ENCODE assay signal across 28 cellular contexts in genomic region chrX:153632612-153632980, GRCh38. TPM values are rescaled to one million over a fixed set of nuclear protein-coding genes. Genes with fewer than 3 reads are reported as not detected.
"Had no signal": no experiment of that assay in that cellular context is flagged by ENCODE, and none has a peak within 500 bp of the region (broad histone marks: within the 10 kb centered on the region; RNA-seq: fewer than 3 reads in every experiment).

No MANE protein-coding gene starts in this region.

- H3K36me3 ChIP-seq: neural progenitor cell, ovary, stomach, thoracic aorta, thyroid gland, tibial nerve, upper lobe of left lung, vagina had no signal

- DNase-seq: natural killer cell; occipital lobe; right cardiac atrium; stimulated activated CD4-positive, alpha-beta T cell treated with anti-CD3 and anti-CD28 coated beads, Interleukin-15, amount 100 ng/mL, for 24 hours; stimulated activated CD4-positive, alpha-beta T cell treated with anti-CD3 and anti-CD28 coated beads, Interleukin-2, amount 100 ng/mL, for 24 hours; stimulated activated CD4-positive, alpha-beta T cell treated with anti-CD3 and anti-CD28 coated beads, Interleukin-2, amount 100 ng/mL, for 48 hours; stimulated activated CD4-positive, alpha-beta T cell treated with anti-CD3 and anti-CD28 coated beads, Interleukin-4, amount 100 ng/mL, for 24 hours; stimulated activated naive B cell treated with anti-CD40 and anti-IgM and Interleukin-4, amounts not matched to agents 10 μg/mL and 1 μg/mL and 100 μg/mL, for 72 hours; stimulated activated naive CD4-positive, alpha-beta T cell treated with Interleukin-2 at 50 U/mL for 16 hours; stomach; thyroid gland; trophoblast cell; upper lobe of left lung had no signal

- ATAC-seq: natural killer cell; psoas muscle; right cardiac atrium; sciatic nerve; stimulated activated effector memory CD8-positive, alpha-beta T cell treated with anti-CD3 and anti-CD28 coated beads, Interleukin-12 subunit alpha, Interleukin-12 subunit beta, amount 100 ng/mL, for 72 hours; stimulated activated naive B cell treated with anti-CD40 and anti-IgM and Interleukin-4, amounts not matched to agents 10 μg/mL and 1 μg/mL and 100 μg/mL, for 72 hours had no signal

- H3K9ac ChIP-seq: neural progenitor cell, parathyroid adenoma had no signal

- H2AFZ ChIP-seq: neural progenitor cell, parathyroid adenoma had no signal

- H3K4me3 Mint-ChIP-seq: natural killer cell; nephron; neural progenitor cell; stimulated activated effector memory CD8-positive, alpha-beta T cell treated with anti-CD3 and anti-CD28 coated beads, Interleukin-12 subunit alpha, Interleukin-12 subunit beta, amount 100 ng/mL, for 72 hours; stimulated activated naive B cell treated with anti-CD40 and anti-IgM and Interleukin-4, amounts not matched to agents 10 μg/mL and 1 μg/mL and 100 μg/mL, for 72 hours; stimulated activated naive CD8-positive, alpha-beta T cell treated with anti-CD3 and anti-CD28 coated beads, Interleukin-15, Interleukin-2, amounts not matched to agents 100 ng/mL and 50 ng/mL, for 24 hours had no signal

- H3K4me3 ChIP-seq: neural progenitor cell, ovary, psoas muscle, skin epidermis, smooth muscle cell, stomach, thoracic aorta, thyroid gland, tibial nerve, upper lobe of left lung, vagina had no signal

- H3K9me3 Mint-ChIP-seq: natural killer cell; stimulated activated naive CD8-positive, alpha-beta T cell treated with anti-CD3 and anti-CD28 coated beads, Interleukin-15, Interleukin-2, amounts not matched to agents 100 ng/mL and 50 ng/mL, for 24 hours had no signal

- FAIRE-seq: urothelium cell line had no signal

- H3K27ac ChIP-seq: neural progenitor cell, ovary, parathyroid adenoma, psoas muscle, skin epidermis, stomach, thoracic aorta, thyroid gland, tibial nerve, upper lobe of left lung, vagina had no signal

- H3K4me1 Mint-ChIP-seq: natural killer cell; stimulated activated effector memory CD8-positive, alpha-beta T cell treated with anti-CD3 and anti-CD28 coated beads, Interleukin-12 subunit alpha, Interleukin-12 subunit beta, amount 100 ng/mL, for 72 hours; stimulated activated naive B cell treated with anti-CD40 and anti-IgM and Interleukin-4, amounts not matched to agents 10 μg/mL and 1 μg/mL and 100 μg/mL, for 72 hours had no signal

- H3K9me3 ChIP-seq: ovary, psoas muscle, thoracic aorta, thyroid gland, vagina had no signal

- H3K27me3 ChIP-seq: neural progenitor cell, ovary, thyroid gland, tibial nerve, vagina had no signal

- H3K36me3 Mint-ChIP-seq: natural killer cell, neural progenitor cell had no signal

- H3K4me2 ChIP-seq: neural progenitor cell, smooth muscle cell had no signal

- H3K27ac Mint-ChIP-seq: natural killer cell; nephron; neural progenitor cell; progenitor cell of endocrine pancreas; stimulated activated effector memory CD8-positive, alpha-beta T cell treated with anti-CD3 and anti-CD28 coated beads, Interleukin-12 subunit alpha, Interleukin-12 subunit beta, amount 100 ng/mL, for 72 hours; stimulated activated naive B cell treated with anti-CD40 and anti-IgM and Interleukin-4, amounts not matched to agents 10 μg/mL and 1 μg/mL and 100 μg/mL, for 72 hours; stimulated activated naive CD8-positive, alpha-beta T cell treated with anti-CD3 and anti-CD28 coated beads, Interleukin-15, Interleukin-2, amounts not matched to agents 100 ng/mL and 50 ng/mL, for 24 hours had no signal

- H3K4me1 ChIP-seq: neural progenitor cell, parathyroid adenoma, psoas muscle, stomach, thyroid gland, tibial nerve, upper lobe of left lung, vagina had no signal

- H3K79me2 ChIP-seq: parathyroid adenoma had no signal

RNA-seq across cellular contexts. Expression of gene DUSP9, which starts 14.4 kb away (rescaled TPM):
- total RNA-seq: natural killer cell, psoas muscle, thoracic aorta, thyroid gland, tibial nerve had no signal
- polyA plus RNA-seq: psoas muscle, right cardiac atrium had no signal
